9 cellular contexts compared by ENCODE assay signal in genomic region chr18:50836521-50836957, GRCh38. TPM values are rescaled to one million over a fixed set of nuclear protein-coding genes. Genes with fewer than 3 reads are reported as not detected.
DNase-seq lines count a peak whose midpoint lies in the region; ATAC-seq and TF ChIP-seq lines count a peak whose summit lies in the region.
"Had no signal": no experiment of that assay in that cellular context is flagged by ENCODE, and none has a peak within 500 bp of the region (broad histone marks: within the 10 kb centered on the region; RNA-seq: fewer than 3 reads in every experiment).

No MANE protein-coding gene starts in this region.

- CTCF ChIA-PET in activated CD8-positive, alpha-beta memory T cell treated with anti-CD3 and anti-CD28 coated beads, Interleukin-2, amount 10 ng/mL, durations not matched to agents 7 days and 5 days (lab: Charles Lee), result interaction anchor here (3.6 kb wide), 1 partner anchor 16 kb away, joined by 12 read pairs; the partner anchor contains the start of gene MRO

- no peak overlapping the region for H3K4me3 ChIP-seq in fibroblast of the aortic adventitia (ENCODE audit: low read depth, low read length)
- H3K4me3 ChIP-seq: skin epidermis had no signal

- ATAC-seq in activated CD8-positive, alpha-beta memory T cell treated with anti-CD3 and anti-CD28 coated beads, Interleukin-2, amount 10 ng/mL, durations not matched to agents 7 days and 5 days, result no peak
- ATAC-seq in HG03442 (IDR thresholded peaks at IDR 0.05; ENCODE audit: unreplicated experiment), result no peak

- H3K27ac Mint-ChIP-seq in HFFc6, result no peak overlapping the region
- H3K27ac Mint-ChIP-seq in activated CD8-positive, alpha-beta memory T cell treated with anti-CD3 and anti-CD28 coated beads, Interleukin-2, amount 10 ng/mL, durations not matched to agents 7 days and 5 days, result no peak overlapping the region

- peaks cover 19% of the 10 kb centered on the region for H3K27me3 Mint-ChIP-seq in HFFc6 (ENCODE audit: insufficient read depth)
- peaks cover 4% of the 10 kb centered on the region for H3K27me3 Mint-ChIP-seq in activated CD8-positive, alpha-beta memory T cell treated with anti-CD3 and anti-CD28 coated beads, Interleukin-2, amount 10 ng/mL, durations not matched to agents 7 days and 5 days

- DNase-seq in AG08395 (ENCODE audit: low spot score), result peak; percentile 26
- peak; percentile 39 for DNase-seq in HFFc6
- peak; percentile 69 to 78 for DNase-seq in NOMO-1 (lab: John Stamatoyannopoulos, UW; ENCODE audit: unreplicated experiment in 2 of 2)
- DNase-seq in fibroblast of the aortic adventitia (ENCODE audit: low read depth), result peak; percentile 78
- DNase-seq in NK-92 treated with Interleukin-12 subunit alpha and Interleukin-12 subunit beta, amount 100 ng/mL, for 24 hours (lab: John Stamatoyannopoulos, UW), result no peak
- DNase-seq in nucleus accumbens (lab: John Stamatoyannopoulos, UW), result no peak
- DNase-seq in activated CD8-positive, alpha-beta memory T cell treated with anti-CD3 and anti-CD28 coated beads, Interleukin-2, amount 10 ng/mL, durations not matched to agents 7 days and 5 days, result no peak

- no peak overlapping the region for H3K4me3 Mint-ChIP-seq in HFFc6
- no peak overlapping the region for H3K4me3 Mint-ChIP-seq in activated CD8-positive, alpha-beta memory T cell treated with anti-CD3 and anti-CD28 coated beads, Interleukin-2, amount 10 ng/mL, durations not matched to agents 7 days and 5 days

- TF ChIP-seq CTCF in HFFc6 (IDR thresholded peaks at IDR 0.05) (no peak), fibroblast of the aortic adventitia (IDR thresholded peaks at IDR 0.05; ENCODE audit: insufficient read depth, low read length) (no peak)

- no peaks in the 10 kb centered on the region for H3K9me3 Mint-ChIP-seq in HFFc6
- no peaks in the 10 kb centered on the region for H3K9me3 Mint-ChIP-seq in activated CD8-positive, alpha-beta memory T cell treated with anti-CD3 and anti-CD28 coated beads, Interleukin-2, amount 10 ng/mL, durations not matched to agents 7 days and 5 days (ENCODE audit: low read depth)

- H3K36me3 Mint-ChIP-seq in HFFc6 (ENCODE audit: low read depth), result no peaks in the 10 kb centered on the region
- H3K36me3 Mint-ChIP-seq in activated CD8-positive, alpha-beta memory T cell treated with anti-CD3 and anti-CD28 coated beads, Interleukin-2, amount 10 ng/mL, durations not matched to agents 7 days and 5 days, result no peaks in the 10 kb centered on the region

- H3K4me1 Mint-ChIP-seq in HFFc6 (ENCODE audit: low read depth), result peaks cover 23% of the 10 kb centered on the region
- H3K4me1 Mint-ChIP-seq in activated CD8-positive, alpha-beta memory T cell treated with anti-CD3 and anti-CD28 coated beads, Interleukin-2, amount 10 ng/mL, durations not matched to agents 7 days and 5 days, result peaks cover 3% of the 10 kb centered on the region

RNA-seq across cellular contexts. Expression of gene MRO, which starts 16.7 kb away (rescaled TPM):
- not detected for total RNA-seq in HFFc6 (2021; fragmentation: NEBNext Ultra II Directional; extraction: Animal tissue kit (Norgen Biotek cat#: 25700))
- total RNA-seq in fibroblast of the aortic adventitia (ENCODE audit: low replicate concordance), result under 0.01 and 6.5 TPM in 2 replicates
- not detected for total RNA-seq in activated CD8-positive, alpha-beta memory T cell treated with anti-CD3 and anti-CD28 coated beads, Interleukin-2, amount 10 ng/mL, durations not matched to agents 7 days and 5 days

RNA-seq across cellular contexts. Expression of gene ME2, which starts 42.4 kb away (rescaled TPM):
- total RNA-seq in HFFc6 (2021; fragmentation: NEBNext Ultra II Directional; extraction: Animal tissue kit (Norgen Biotek cat#: 25700)), result 10 to 100 TPM; 34.6 to 43.4 (median 38.7) TPM
- 37.9 and 48.6 TPM in 2 replicates for total RNA-seq in fibroblast of the aortic adventitia (ENCODE audit: low replicate concordance)
- 10 to 100 TPM; 77.2 to 86.9 TPM for total RNA-seq in activated CD8-positive, alpha-beta memory T cell treated with anti-CD3 and anti-CD28 coated beads, Interleukin-2, amount 10 ng/mL, durations not matched to agents 7 days and 5 days

Comparison
In these comparisons a context has a peak if more than half of its experiments do, and no peak if none do; other contexts are left out.
1. DNase-seq: peak in AG08395 (single experiment), HFFc6 (single experiment), NOMO-1 (2 of 2) and fibroblast of the aortic adventitia (single experiment); none in NK-92 treated with Interleukin-12 subunit alpha and Interleukin-12 subunit beta, amount 100 ng/mL, for 24 hours (single experiment), nucleus accumbens (0 of 56) and activated CD8-positive, alpha-beta memory T cell treated with anti-CD3 and anti-CD28 coated beads, Interleukin-2, amount 10 ng/mL, durations not matched to agents 7 days and 5 days (single experiment).